In the genomic region with DNA sequence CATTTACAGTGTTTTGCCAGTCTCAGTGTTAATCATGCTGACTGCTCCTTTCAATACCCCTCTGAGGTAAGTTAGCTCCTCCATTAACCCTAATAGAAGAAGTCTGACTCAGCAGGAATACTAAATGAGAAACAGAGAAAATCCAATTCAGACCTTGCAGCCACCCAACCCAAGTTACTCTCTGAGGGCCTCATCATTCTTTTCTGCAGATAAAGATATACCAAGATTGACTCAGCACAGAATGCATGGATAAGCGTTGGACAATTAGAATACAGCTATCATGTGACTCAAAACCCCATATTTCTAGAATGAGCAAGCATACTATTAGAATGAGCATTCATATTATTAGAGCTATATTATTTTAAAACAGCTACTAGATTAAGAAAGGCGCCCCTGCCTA, we compare ENCODE assay signal across 15 cellular contexts.
A peak's percentile ranks its signal among the peaks of the same experiment; 100 is the strongest.
DNase-seq lines count a peak whose midpoint lies in the region; TF ChIP-seq lines count a peak whose summit lies in the region.
"Had no signal": no experiment of that assay in that cellular context is flagged by ENCODE, and none has a peak within 500 bp of the region (broad histone marks: within the 10 kb centered on the region; RNA-seq: fewer than 3 reads in every experiment).

No MANE protein-coding gene starts in this region.

- H3K36me3 ChIP-seq in mesodermal cell (ENCODE audit: control insufficient read depth, insufficient read depth, low read length) (no peaks in the 10 kb centered on the region), tibial nerve (no peaks in the 10 kb centered on the region)
- H3K36me3 ChIP-seq: BLaER1 had no signal

- TF ChIP-seq EP300 in tibial nerve (IDR thresholded peaks at IDR 0.05), result no peak

- H3K4me3 ChIP-seq in AG09309 (ENCODE audit: control insufficient read depth, low read depth, low read length) (no peak overlapping the region), mesodermal cell (ENCODE audit: extremely low read depth, insufficient read depth, low read length, poor library complexity, severe bottlenecking) (no peak overlapping the region), tibial nerve (no peak overlapping the region)
- H3K4me3 ChIP-seq: BLaER1, skin epidermis had no signal

- no peak for TF ChIP-seq POLR2A in tibial nerve (IDR thresholded peaks at IDR 0.05)

- H3K27ac ChIP-seq in mesodermal cell (ENCODE audit: low read depth, low read length, severe bottlenecking) (peak overlapping the region; percentile 67), tibial nerve (no peak overlapping the region)
- H3K27ac ChIP-seq: BLaER1, skin epidermis had no signal

- H3K4me1 ChIP-seq in mesodermal cell (ENCODE audit: control insufficient read depth, insufficient read depth, low read length, poor library complexity, severe bottlenecking) (peaks cover 11% of the 10 kb centered on the region), tibial nerve (no peaks in the 10 kb centered on the region)
- H3K4me1 ChIP-seq: BLaER1 had no signal

- no peaks in the 10 kb centered on the region for H3K27me3 ChIP-seq in tibial nerve
- H3K27me3 ChIP-seq: BLaER1 had no signal

- H3K9me3 ChIP-seq in mesodermal cell (ENCODE audit: control insufficient read depth, low read length) (no peaks in the 10 kb centered on the region), tibial nerve (peaks cover 0 to 8% (median 0%) of the 10 kb centered on the region in 4 donors)
- H3K9me3 ChIP-seq: BLaER1 had no signal

- TF ChIP-seq CTCF in AG09309 (IDR thresholded peaks at IDR 0.05; ENCODE audit: control insufficient read depth, insufficient read depth, low read depth, low read length, missing control alignments) (no peak), tibial nerve (IDR thresholded peaks at IDR 0.05) (no peak)

- DNase-seq in AG09309 (ENCODE audit: low read depth) (peak; percentile 33), LHCN-M2 (ENCODE audit: low read depth) (peak; percentile 15), dedifferentiated amniotic fluid mesenchymal stem cell (ENCODE audit: extremely low spot score) (peak; percentile 20), MV-4-11 (lab: John Stamatoyannopoulos, UW) (no peak), tibial nerve (ENCODE audit: low spot score in 2 of 2) (no peak)
- DNase-seq in effector CD4-positive, alpha-beta T cell, result no peak
- no peak for DNase-seq in effector CD8-positive, alpha-beta T cell (lab: John Stamatoyannopoulos, UW)
- DNase-seq: activated CD4-positive, alpha-beta T cell treated with anti-CD3 and anti-CD28 coated beads for 48 hours; NCI-H2171; SIG-M5; stimulated activated naive CD8-positive, alpha-beta T cell treated with anti-CD3 and anti-CD28 coated beads, Interleukin-15, amount 100 ng/mL, for 72 hours; T-helper 9 cell had no signal

- no CpG with 5 or more reads among the region's 2 CpGs for WGBS in mesodermal cell (ENCODE audit: insufficient coverage in 2 of 2), 2 experiments
- WGBS in tibial nerve, 2 donors, result 81 to 83% methylated on average over 2 of the region's 2 CpGs

Comparison
In these comparisons a context has a peak if more than half of its experiments do, and no peak if none do; other contexts are left out.
1. DNase-seq: peak in AG09309 (single experiment), LHCN-M2 (single experiment) and dedifferentiated amniotic fluid mesenchymal stem cell (single experiment); none in MV-4-11 (single experiment), tibial nerve (0 of 2), effector CD4-positive, alpha-beta T cell (single experiment) and effector CD8-positive, alpha-beta T cell (single experiment).